Comparison of ENCODE assay signal across 1 cellular context in the genomic region with DNA sequence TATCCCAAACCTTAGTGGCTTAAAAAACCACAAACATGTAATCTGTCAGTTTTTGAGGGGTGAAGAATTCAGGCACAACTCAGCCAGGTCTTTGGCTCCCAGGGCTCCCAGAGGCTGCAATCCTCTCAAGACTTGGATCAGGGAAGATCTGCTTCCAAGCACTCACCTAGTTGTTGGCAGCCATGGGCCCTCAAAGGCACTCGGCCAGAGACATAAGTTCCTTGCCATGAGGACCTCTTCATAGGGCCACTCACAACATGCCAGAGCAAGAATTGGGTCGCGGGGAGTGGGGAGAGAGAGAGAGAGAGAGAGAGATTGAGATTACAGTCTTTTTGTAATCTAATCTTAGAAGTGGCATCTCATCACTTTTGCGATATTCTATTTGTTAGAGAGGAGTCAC.
TF ChIP-seq lines count a peak whose summit lies in the region.

No MANE protein-coding gene starts in this region.

TF ChIP-seq in GM23338, 12 proteins besides CTCF, POLR2A, EP300 and RAD21 (continued from another document):
- TF ChIP-seq ZNF462 (CRISPR knock-in tag; IDR thresholded peaks at IDR 0.05) (no peak), EZH2 (IDR thresholded peaks at IDR 0.05; ENCODE audit: low read depth, unreplicated experiment) (no peak), STAT1 (IDR thresholded peaks at IDR 0.05; ENCODE audit: unreplicated experiment) (no peak), ZNF331 (CRISPR knock-in tag; IDR thresholded peaks at IDR 0.05; ENCODE audit: low read depth) (no peak), POLR2AphosphoS5 (IDR thresholded peaks at IDR 0.05; ENCODE audit: low read depth) (no peak), JUNB (IDR thresholded peaks at IDR 0.05; ENCODE audit: unreplicated experiment) (no peak), ZNF114 (CRISPR knock-in tag; IDR thresholded peaks at IDR 0.05) (no peak), ETS1 (IDR thresholded peaks at IDR 0.05) (no peak)
- TF ChIP-seq, protein P1, sequence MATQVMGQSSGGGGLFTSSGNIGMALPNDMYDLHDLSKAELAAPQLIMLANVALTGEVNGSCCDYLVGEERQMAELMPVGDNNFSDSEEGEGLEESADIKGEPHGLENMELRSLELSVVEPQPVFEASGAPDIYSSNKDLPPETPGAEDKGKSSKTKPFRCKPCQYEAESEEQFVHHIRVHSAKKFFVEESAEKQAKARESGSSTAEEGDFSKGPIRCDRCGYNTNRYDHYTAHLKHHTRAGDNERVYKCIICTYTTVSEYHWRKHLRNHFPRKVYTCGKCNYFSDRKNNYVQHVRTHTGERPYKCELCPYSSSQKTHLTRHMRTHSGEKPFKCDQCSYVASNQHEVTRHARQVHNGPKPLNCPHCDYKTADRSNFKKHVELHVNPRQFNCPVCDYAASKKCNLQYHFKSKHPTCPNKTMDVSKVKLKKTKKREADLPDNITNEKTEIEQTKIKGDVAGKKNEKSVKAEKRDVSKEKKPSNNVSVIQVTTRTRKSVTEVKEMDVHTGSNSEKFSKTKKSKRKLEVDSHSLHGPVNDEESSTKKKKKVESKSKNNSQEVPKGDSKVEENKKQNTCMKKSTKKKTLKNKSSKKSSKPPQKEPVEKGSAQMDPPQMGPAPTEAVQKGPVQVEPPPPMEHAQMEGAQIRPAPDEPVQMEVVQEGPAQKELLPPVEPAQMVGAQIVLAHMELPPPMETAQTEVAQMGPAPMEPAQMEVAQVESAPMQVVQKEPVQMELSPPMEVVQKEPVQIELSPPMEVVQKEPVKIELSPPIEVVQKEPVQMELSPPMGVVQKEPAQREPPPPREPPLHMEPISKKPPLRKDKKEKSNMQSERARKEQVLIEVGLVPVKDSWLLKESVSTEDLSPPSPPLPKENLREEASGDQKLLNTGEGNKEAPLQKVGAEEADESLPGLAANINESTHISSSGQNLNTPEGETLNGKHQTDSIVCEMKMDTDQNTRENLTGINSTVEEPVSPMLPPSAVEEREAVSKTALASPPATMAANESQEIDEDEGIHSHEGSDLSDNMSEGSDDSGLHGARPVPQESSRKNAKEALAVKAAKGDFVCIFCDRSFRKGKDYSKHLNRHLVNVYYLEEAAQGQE (IDR thresholded peaks at IDR 0.05; ENCODE audit: unreplicated experiment), result no peak
